1 cellular context compared by ENCODE assay signal in genomic region chr17:6796017-6796886, GRCh38.
TF ChIP-seq lines count a peak whose summit lies in the region.

No MANE protein-coding gene starts in this region.

TF ChIP-seq in HepG2, 621 proteins besides CTCF, POLR2A, EP300 and RAD21 (continued from another document and continues in another):
- TF ChIP-seq, protein P1, sequence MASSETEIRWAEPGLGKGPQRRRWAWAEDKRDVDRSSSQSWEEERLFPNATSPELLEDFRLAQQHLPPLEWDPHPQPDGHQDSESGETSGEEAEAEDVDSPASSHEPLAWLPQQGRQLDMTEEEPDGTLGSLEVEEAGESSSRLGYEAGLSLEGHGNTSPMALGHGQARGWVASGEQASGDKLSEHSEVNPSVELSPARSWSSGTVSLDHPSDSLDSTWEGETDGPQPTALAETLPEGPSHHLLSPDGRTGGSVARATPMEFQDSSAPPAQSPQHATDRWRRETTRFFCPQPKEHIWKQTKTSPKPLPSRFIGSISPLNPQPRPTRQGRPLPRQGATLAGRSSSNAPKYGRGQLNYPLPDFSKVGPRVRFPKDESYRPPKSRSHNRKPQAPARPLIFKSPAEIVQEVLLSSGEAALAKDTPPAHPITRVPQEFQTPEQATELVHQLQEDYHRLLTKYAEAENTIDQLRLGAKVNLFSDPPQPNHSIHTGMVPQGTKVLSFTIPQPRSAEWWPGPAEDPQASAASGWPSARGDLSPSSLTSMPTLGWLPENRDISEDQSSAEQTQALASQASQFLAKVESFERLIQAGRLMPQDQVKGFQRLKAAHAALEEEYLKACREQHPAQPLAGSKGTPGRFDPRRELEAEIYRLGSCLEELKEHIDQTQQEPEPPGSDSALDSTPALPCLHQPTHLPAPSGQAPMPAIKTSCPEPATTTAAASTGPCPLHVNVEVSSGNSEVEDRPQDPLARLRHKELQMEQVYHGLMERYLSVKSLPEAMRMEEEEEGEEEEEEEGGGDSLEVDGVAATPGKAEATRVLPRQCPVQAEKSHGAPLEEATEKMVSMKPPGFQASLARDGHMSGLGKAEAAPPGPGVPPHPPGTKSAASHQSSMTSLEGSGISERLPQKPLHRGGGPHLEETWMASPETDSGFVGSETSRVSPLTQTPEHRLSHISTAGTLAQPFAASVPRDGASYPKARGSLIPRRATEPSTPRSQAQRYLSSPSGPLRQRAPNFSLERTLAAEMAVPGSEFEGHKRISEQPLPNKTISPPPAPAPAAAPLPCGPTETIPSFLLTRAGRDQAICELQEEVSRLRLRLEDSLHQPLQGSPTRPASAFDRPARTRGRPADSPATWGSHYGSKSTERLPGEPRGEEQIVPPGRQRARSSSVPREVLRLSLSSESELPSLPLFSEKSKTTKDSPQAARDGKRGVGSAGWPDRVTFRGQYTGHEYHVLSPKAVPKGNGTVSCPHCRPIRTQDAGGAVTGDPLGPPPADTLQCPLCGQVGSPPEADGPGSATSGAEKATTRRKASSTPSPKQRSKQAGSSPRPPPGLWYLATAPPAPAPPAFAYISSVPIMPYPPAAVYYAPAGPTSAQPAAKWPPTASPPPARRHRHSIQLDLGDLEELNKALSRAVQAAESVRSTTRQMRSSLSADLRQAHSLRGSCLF (CRISPR knock-in tag; IDR thresholded peaks at IDR 0.05; ENCODE audit: borderline replicate concordance) = no peak
- peak; percentile 54 for TF ChIP-seq ZMYM4 (CRISPR knock-in tag; IDR thresholded peaks at IDR 0.05)
- no peak for TF ChIP-seq ZNF335 (CRISPR knock-in tag; IDR thresholded peaks at IDR 0.05)
- TF ChIP-seq THRA (CRISPR knock-in tag; IDR thresholded peaks at IDR 0.05; ENCODE audit: borderline replicate concordance) = no peak
- peak; percentile 31 for TF ChIP-seq TEAD3 (CRISPR knock-in tag; optimal IDR thresholded peaks at IDR 0.05; ENCODE audit: borderline replicate concordance)
- TF ChIP-seq ZNF850 (CRISPR knock-in tag; conservative IDR thresholded peaks at IDR 0.05) = no peak
- TF ChIP-seq ZNF382 (CRISPR knock-in tag; IDR thresholded peaks at IDR 0.05; ENCODE audit: borderline replicate concordance) = no peak
- no peak for TF ChIP-seq SP140L (CRISPR knock-in tag; IDR thresholded peaks at IDR 0.05; ENCODE audit: borderline replicate concordance)
- TF ChIP-seq HNF4A (CRISPR knock-in tag; IDR thresholded peaks at IDR 0.05) = peak; percentile 88
- 0 out of 2 replicates have a peak, but pooled peaks have one; percentile 39 for TF ChIP-seq ZNF709 (CRISPR knock-in tag; IDR thresholded peaks at IDR 0.05)
- TF ChIP-seq, protein P2, sequence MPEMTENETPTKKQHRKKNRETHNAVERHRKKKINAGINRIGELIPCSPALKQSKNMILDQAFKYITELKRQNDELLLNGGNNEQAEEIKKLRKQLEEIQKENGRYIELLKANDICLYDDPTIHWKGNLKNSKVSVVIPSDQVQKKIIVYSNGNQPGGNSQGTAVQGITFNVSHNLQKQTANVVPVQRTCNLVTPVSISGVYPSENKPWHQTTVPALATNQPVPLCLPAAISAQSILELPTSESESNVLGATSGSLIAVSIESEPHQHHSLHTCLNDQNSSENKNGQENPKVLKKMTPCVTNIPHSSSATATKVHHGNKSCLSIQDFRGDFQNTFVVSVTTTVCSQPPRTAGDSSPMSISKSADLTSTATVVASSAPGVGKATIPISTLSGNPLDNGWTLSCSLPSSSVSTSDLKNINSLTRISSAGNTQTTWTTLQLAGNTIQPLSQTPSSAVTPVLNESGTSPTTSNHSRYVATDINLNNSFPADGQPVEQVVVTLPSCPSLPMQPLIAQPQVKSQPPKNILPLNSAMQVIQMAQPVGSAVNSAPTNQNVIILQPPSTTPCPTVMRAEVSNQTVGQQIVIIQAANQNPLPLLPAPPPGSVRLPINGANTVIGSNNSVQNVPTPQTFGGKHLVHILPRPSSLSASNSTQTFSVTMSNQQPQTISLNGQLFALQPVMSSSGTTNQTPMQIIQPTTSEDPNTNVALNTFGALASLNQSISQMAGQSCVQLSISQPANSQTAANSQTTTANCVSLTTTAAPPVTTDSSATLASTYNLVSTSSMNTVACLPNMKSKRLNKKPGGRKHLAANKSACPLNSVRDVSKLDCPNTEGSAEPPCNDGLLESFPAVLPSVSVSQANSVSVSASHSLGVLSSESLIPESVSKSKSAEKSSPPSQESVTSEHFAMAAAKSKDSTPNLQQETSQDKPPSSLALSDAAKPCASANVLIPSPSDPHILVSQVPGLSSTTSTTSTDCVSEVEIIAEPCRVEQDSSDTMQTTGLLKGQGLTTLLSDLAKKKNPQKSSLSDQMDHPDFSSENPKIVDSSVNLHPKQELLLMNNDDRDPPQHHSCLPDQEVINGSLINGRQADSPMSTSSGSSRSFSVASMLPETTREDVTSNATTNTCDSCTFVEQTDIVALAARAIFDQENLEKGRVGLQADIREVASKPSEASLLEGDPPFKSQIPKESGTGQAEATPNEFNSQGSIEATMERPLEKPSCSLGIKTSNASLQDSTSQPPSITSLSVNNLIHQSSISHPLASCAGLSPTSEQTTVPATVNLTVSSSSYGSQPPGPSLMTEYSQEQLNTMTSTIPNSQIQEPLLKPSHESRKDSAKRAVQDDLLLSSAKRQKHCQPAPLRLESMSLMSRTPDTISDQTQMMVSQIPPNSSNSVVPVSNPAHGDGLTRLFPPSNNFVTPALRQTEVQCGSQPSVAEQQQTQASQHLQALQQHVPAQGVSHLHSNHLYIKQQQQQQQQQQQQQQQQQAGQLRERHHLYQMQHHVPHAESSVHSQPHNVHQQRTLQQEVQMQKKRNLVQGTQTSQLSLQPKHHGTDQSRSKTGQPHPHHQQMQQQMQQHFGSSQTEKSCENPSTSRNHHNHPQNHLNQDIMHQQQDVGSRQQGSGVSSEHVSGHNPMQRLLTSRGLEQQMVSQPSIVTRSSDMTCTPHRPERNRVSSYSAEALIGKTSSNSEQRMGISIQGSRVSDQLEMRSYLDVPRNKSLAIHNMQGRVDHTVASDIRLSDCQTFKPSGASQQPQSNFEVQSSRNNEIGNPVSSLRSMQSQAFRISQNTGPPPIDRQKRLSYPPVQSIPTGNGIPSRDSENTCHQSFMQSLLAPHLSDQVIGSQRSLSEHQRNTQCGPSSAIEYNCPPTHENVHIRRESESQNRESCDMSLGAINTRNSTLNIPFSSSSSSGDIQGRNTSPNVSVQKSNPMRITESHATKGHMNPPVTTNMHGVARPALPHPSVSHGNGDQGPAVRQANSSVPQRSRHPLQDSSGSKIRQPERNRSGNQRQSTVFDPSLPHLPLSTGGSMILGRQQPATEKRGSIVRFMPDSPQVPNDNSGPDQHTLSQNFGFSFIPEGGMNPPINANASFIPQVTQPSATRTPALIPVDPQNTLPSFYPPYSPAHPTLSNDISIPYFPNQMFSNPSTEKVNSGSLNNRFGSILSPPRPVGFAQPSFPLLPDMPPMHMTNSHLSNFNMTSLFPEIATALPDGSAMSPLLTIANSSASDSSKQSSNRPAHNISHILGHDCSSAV (CRISPR knock-in tag; IDR thresholded peaks at IDR 0.05; ENCODE audit: borderline replicate concordance) = no peak
- TF ChIP-seq ZNF629 (CRISPR knock-in tag; conservative IDR thresholded peaks at IDR 0.05) = no peak
- TF ChIP-seq GATAD2A (CRISPR knock-in tag; IDR thresholded peaks at IDR 0.05) = peak; percentile 78
- TF ChIP-seq AGO2 (optimal IDR thresholded peaks at IDR 0.05; ENCODE audit: low read depth, low read length) = no peak
- peak; percentile 51 for TF ChIP-seq MED1 (CRISPR knock-in tag; IDR thresholded peaks at IDR 0.05)
- TF ChIP-seq NCOA2 (CRISPR knock-in tag; IDR thresholded peaks at IDR 0.05) = peak; percentile 63; the same call in 1 of the 2 replicates
- no peak for TF ChIP-seq ZNF333 (CRISPR knock-in tag; IDR thresholded peaks at IDR 0.05; ENCODE audit: borderline replicate concordance)
- TF ChIP-seq, protein P3, sequence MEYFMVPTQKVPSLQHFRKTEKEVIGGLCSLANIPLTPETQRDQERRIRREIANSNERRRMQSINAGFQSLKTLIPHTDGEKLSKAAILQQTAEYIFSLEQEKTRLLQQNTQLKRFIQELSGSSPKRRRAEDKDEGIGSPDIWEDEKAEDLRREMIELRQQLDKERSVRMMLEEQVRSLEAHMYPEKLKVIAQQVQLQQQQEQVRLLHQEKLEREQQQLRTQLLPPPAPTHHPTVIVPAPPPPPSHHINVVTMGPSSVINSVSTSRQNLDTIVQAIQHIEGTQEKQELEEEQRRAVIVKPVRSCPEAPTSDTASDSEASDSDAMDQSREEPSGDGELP (IDR thresholded peaks at IDR 0.05; ENCODE audit: borderline replicate concordance, low read depth) = no peak; the same call in 1 of the 2 replicates
- no peak for TF ChIP-seq ZFP36 (IDR thresholded peaks at IDR 0.05; ENCODE audit: borderline replicate concordance, low read depth, low read length, partially characterized antibody)
- peak; percentile 41; the same call in 1 of the 2 replicates for TF ChIP-seq HMG20A (CRISPR knock-in tag; IDR thresholded peaks at IDR 0.05; ENCODE audit: borderline replicate concordance)
- TF ChIP-seq ZNF275 (CRISPR knock-in tag; IDR thresholded peaks at IDR 0.05; ENCODE audit: borderline replicate concordance) = no peak
- no peak for TF ChIP-seq ZBTB40 (IDR thresholded peaks at IDR 0.05)
- TF ChIP-seq ZBTB40 (CRISPR knock-in tag; IDR thresholded peaks at IDR 0.05) = no peak
- TF ChIP-seq SP2 (CRISPR knock-in tag; IDR thresholded peaks at IDR 0.05) = no peak
- TF ChIP-seq, protein P4, sequence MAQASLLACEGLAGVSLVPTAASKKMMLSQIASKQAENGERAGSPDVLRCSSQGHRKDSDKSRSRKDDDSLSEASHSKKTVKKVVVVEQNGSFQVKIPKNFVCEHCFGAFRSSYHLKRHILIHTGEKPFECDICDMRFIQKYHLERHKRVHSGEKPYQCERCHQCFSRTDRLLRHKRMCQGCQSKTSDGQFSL (CRISPR knock-in tag; IDR thresholded peaks at IDR 0.05) = no peak
